26 cellular contexts compared by ENCODE assay signal in genomic region chr11:11956006-11956405, GRCh38. TPM values are rescaled to one million over a fixed set of nuclear protein-coding genes. Genes with fewer than 3 reads are reported as not detected.
A peak's percentile ranks its signal among the peaks of the same experiment; 100 is the strongest.
DNase-seq lines count a peak whose midpoint lies in the region; ATAC-seq, FAIRE-seq and TF ChIP-seq lines count a peak whose summit lies in the region.
"Had no signal": no experiment of that assay in that cellular context is flagged by ENCODE, and none has a peak within 500 bp of the region (broad histone marks: within the 10 kb centered on the region; RNA-seq: fewer than 3 reads in every experiment).

No MANE protein-coding gene starts in this region.

- FAIRE-seq in endothelial cell of umbilical vein (lab: Jason Lieb, UNC): no peak
- FAIRE-seq: A549, D721Med, GM12891, GM18507 had no signal

- no peak overlapping the region for H2AFZ ChIP-seq in endothelial cell of umbilical vein (ENCODE audit: low read depth, low read length)
- H2AFZ ChIP-seq: GM23338 had no signal

- peaks cover 8% of the 10 kb centered on the region for H3K4me1 ChIP-seq in endothelial cell of umbilical vein (ENCODE audit: control insufficient read depth, extremely low read depth, insufficient read depth, low read length)
- H3K4me1 ChIP-seq: A549, BE2C had no signal

- peak overlapping the region; percentile 12 for H3K27ac Mint-ChIP-seq in activated naive CD4-positive, alpha-beta T cell treated with anti-CD3 and anti-CD28 coated beads, Interleukin-2, amount 10 ng/mL, durations not matched to agents 7 days and 5 days
- no peak overlapping the region for H3K27ac Mint-ChIP-seq in activated naive CD4-positive, alpha-beta T cell treated with anti-CD3 and anti-CD28 coated beads for 36 hours
- peak overlapping the region; percentile 15; the same call in 1 of the 2 replicates for H3K27ac Mint-ChIP-seq in HFFc6
- peak overlapping the region; percentile 7 to 35 for H3K27ac Mint-ChIP-seq in T-cell
- H3K27ac Mint-ChIP-seq in chondrocyte (ENCODE audit: unreplicated experiment): no peak overlapping the region
- H3K27ac Mint-ChIP-seq: CD14-positive monocyte; CD4-positive, alpha-beta T cell; GM23338; H9 had no signal

- no peak for TF ChIP-seq POLR2A in endothelial cell of umbilical vein (IDR thresholded peaks at IDR 0.05; ENCODE audit: low read depth, low read length)

- peaks cover 5 to 6% of the 10 kb centered on the region in 2 experiments for H3K36me3 ChIP-seq in endothelial cell of umbilical vein (ENCODE audit: control insufficient read depth in 2 of 2, extremely low read depth in 1 of 2, insufficient read depth in 2 of 2, low read length in 2 of 2)

- CTCF ChIA-PET in activated naive CD4-positive, alpha-beta T cell treated with anti-CD3 and anti-CD28 coated beads, Interleukin-2, amount 10 ng/mL, durations not matched to agents 7 days and 5 days (lab: Charles Lee): interaction anchor here (0.9 to 1.9 kb wide), 2 partner anchors 9 to 88 kb away, joined by 3 to 4 read pairs; no protein-coding TSS in a partner anchor
- CTCF ChIA-PET in activated naive CD4-positive, alpha-beta T cell treated with anti-CD3 and anti-CD28 coated beads for 36 hours (lab: Charles Lee): interaction anchor here (0.5 to 0.9 kb wide), 5 partner anchors 11 to 330 kb away, joined by 3 to 4 read pairs (median 3); no protein-coding TSS in a partner anchor
- CTCF ChIA-PET in T-cell (lab: Charles Lee): interaction anchor here in 1 of 2 donors (0.5 to 0.9 kb wide), 3 partner anchors 9 to 56 kb away, joined by 3 to 8 read pairs (median 3); no protein-coding TSS in a partner anchor
- CTCF ChIA-PET in endothelial cell of umbilical vein (lab: Charles Lee): interaction anchor here (1.0 to 4.1 kb wide), 6 partner anchors 8 to 88 kb away, joined by 3 to 18 read pairs (median 4); no protein-coding TSS in a partner anchor

- no peak overlapping the region for H3K4me3 Mint-ChIP-seq in activated naive CD4-positive, alpha-beta T cell treated with anti-CD3 and anti-CD28 coated beads, Interleukin-2, amount 10 ng/mL, durations not matched to agents 7 days and 5 days
- H3K4me3 Mint-ChIP-seq in activated naive CD4-positive, alpha-beta T cell treated with anti-CD3 and anti-CD28 coated beads for 36 hours: no peak overlapping the region
- H3K4me3 Mint-ChIP-seq in HFFc6 (no peak overlapping the region), T-cell (no peak overlapping the region), chondrocyte (ENCODE audit: unreplicated experiment) (no peak overlapping the region)
- H3K4me3 Mint-ChIP-seq: CD14-positive monocyte; CD4-positive, alpha-beta T cell; CD8-positive, alpha-beta memory T cell; GM23338; H9 had no signal

- no peak overlapping the region for H3K9ac ChIP-seq in endothelial cell of umbilical vein (replicated peaks; ENCODE audit: extremely low read depth, insufficient read depth, low read length)
- H3K9ac ChIP-seq: BLaER1 treated with 17β-estradiol and CSF1 and Interleukin-3, amounts not matched to agents 10 nM and 100 nM had no signal

- H3K9me3 ChIP-seq in endothelial cell of umbilical vein (replicated peaks; ENCODE audit: control insufficient read depth, insufficient read depth, low read length): no peaks in the 10 kb centered on the region
- H3K9me3 ChIP-seq: A549; BE2C; BLaER1 treated with 17β-estradiol and CSF1 and Interleukin-3, amounts not matched to agents 10 nM and 100 nM had no signal

- H3K9me3 Mint-ChIP-seq in activated naive CD4-positive, alpha-beta T cell treated with anti-CD3 and anti-CD28 coated beads, Interleukin-2, amount 10 ng/mL, durations not matched to agents 7 days and 5 days: peaks cover 2% of the 10 kb centered on the region
- no peaks in the 10 kb centered on the region for H3K9me3 Mint-ChIP-seq in activated naive CD4-positive, alpha-beta T cell treated with anti-CD3 and anti-CD28 coated beads for 36 hours
- H3K9me3 Mint-ChIP-seq in HFFc6 (no peaks in the 10 kb centered on the region), T-cell (no peaks in the 10 kb centered on the region), chondrocyte (ENCODE audit: low read depth) (no peaks in the 10 kb centered on the region)
- H3K9me3 Mint-ChIP-seq: CD14-positive monocyte; CD4-positive, alpha-beta T cell; CD8-positive, alpha-beta memory T cell; GM23338; H9 had no signal

- no peak overlapping the region for H3K4me3 ChIP-seq in endothelial cell of umbilical vein (replicated peaks in 1 of 3; ENCODE audit: insufficient read depth in 1 of 3, low read depth in 1 of 3, low read length in 3 of 3)
- H3K4me3 ChIP-seq: A549; BLaER1 treated with 17β-estradiol and CSF1 and Interleukin-3, amounts not matched to agents 10 nM and 100 nM; GM23338 had no signal

- TF ChIP-seq CTCF in HFFc6 (IDR thresholded peaks at IDR 0.05): no peak
- no peak for TF ChIP-seq CTCF in endothelial cell of umbilical vein (IDR thresholded peaks at IDR 0.05; ENCODE audit: extremely low read depth in 1 of 2, insufficient read depth in 1 of 2, low read depth in 1 of 2, low read length in 2 of 2)
- no peak for TF ChIP-seq CTCF in chondrocyte (IDR thresholded peaks at IDR 0.05)

- DNase-seq in activated naive CD4-positive, alpha-beta T cell treated with anti-CD3 and anti-CD28 coated beads, Interleukin-2, amount 10 ng/mL, durations not matched to agents 7 days and 5 days: no peak
- no peak for DNase-seq in activated naive CD4-positive, alpha-beta T cell treated with anti-CD3 and anti-CD28 coated beads for 36 hours
- DNase-seq in HFFc6 (no peak), T-cell (no peak), endothelial cell of umbilical vein (ENCODE audit: low read depth, low spot score) (no peak), nucleus accumbens (lab: John Stamatoyannopoulos, UW) (no peak), chondrocyte (ENCODE audit: low spot score) (no peak)
- no peak for DNase-seq in activated CD8-positive, alpha-beta memory T cell treated with anti-CD3 and anti-CD28 coated beads, Interleukin-2, amount 50 U/mL, for 48 hours
- DNase-seq: 8988T; ACHN; AML-193; BE2C; CD4-positive, alpha-beta T cell; CD8-positive, alpha-beta memory T cell; DMS 273 treated with DMSO at 0.1 percent for 48 hours; DMS79; GF-D8; H9 had no signal

- no peak for ATAC-seq in T-cell (replicated peaks in 1 of 4)
- ATAC-seq: A549, GM23338, HCT116 had no signal

- peaks cover 25% of the 10 kb centered on the region for H3K4me1 Mint-ChIP-seq in activated naive CD4-positive, alpha-beta T cell treated with anti-CD3 and anti-CD28 coated beads, Interleukin-2, amount 10 ng/mL, durations not matched to agents 7 days and 5 days
- peaks cover 15% of the 10 kb centered on the region for H3K4me1 Mint-ChIP-seq in activated naive CD4-positive, alpha-beta T cell treated with anti-CD3 and anti-CD28 coated beads for 36 hours (ENCODE audit: low read depth)
- H3K4me1 Mint-ChIP-seq in HFFc6 (ENCODE audit: low read depth) (peaks cover 40% of the 10 kb centered on the region), T-cell (peaks cover 20 to 26% (median 25%) of the 10 kb centered on the region in 3 donors), chondrocyte (ENCODE audit: low read depth) (peaks cover 3% of the 10 kb centered on the region)

- POLR2A ChIA-PET in T-cell (lab: Charles Lee) (no interaction called here), endothelial cell of umbilical vein (lab: Charles Lee) (no interaction called here)

- H3K27me3 ChIP-seq in endothelial cell of umbilical vein (ENCODE audit: control insufficient read depth in 2 of 2, insufficient read depth in 2 of 2, low read length in 2 of 2): no peaks in the 10 kb centered on the region
- H3K27me3 ChIP-seq: BE2C; BLaER1 treated with 17β-estradiol and CSF1 and Interleukin-3, amounts not matched to agents 10 nM and 100 nM had no signal

- H3K27ac ChIP-seq in endothelial cell of umbilical vein (ENCODE audit: insufficient read depth, low read depth, low read length): no peak overlapping the region
- H3K27ac ChIP-seq: A549; BLaER1 treated with 17β-estradiol and CSF1 and Interleukin-3, amounts not matched to agents 10 nM and 100 nM had no signal

- H3K79me2 ChIP-seq in endothelial cell of umbilical vein (ENCODE audit: control insufficient read depth, insufficient read depth, low read length): no peaks in the 10 kb centered on the region

- no peak overlapping the region for H3K4me2 ChIP-seq in endothelial cell of umbilical vein (ENCODE audit: insufficient read depth, low read length)
- H3K4me2 ChIP-seq: A549; BLaER1 treated with 17β-estradiol and CSF1 and Interleukin-3, amounts not matched to agents 10 nM and 100 nM; GM23338 had no signal

- H3K36me3 Mint-ChIP-seq in activated naive CD4-positive, alpha-beta T cell treated with anti-CD3 and anti-CD28 coated beads, Interleukin-2, amount 10 ng/mL, durations not matched to agents 7 days and 5 days: peaks cover 60% of the 10 kb centered on the region
- H3K36me3 Mint-ChIP-seq in activated naive CD4-positive, alpha-beta T cell treated with anti-CD3 and anti-CD28 coated beads for 36 hours (ENCODE audit: low read depth): peaks cover 19% of the 10 kb centered on the region
- H3K36me3 Mint-ChIP-seq in HFFc6 (ENCODE audit: low read depth) (peaks cover 68% of the 10 kb centered on the region), T-cell (peaks cover 51% of the 10 kb centered on the region), chondrocyte (ENCODE audit: low read depth) (peaks cover 38% of the 10 kb centered on the region)

- H4K20me1 ChIP-seq in endothelial cell of umbilical vein (replicated peaks; ENCODE audit: control insufficient read depth, extremely low read depth, insufficient read depth, low read length): no peaks in the 10 kb centered on the region
- H4K20me1 ChIP-seq: BLaER1 treated with 17β-estradiol and CSF1 and Interleukin-3, amounts not matched to agents 10 nM and 100 nM had no signal

- H3K9me1 ChIP-seq in endothelial cell of umbilical vein (replicated peaks; ENCODE audit: control insufficient read depth, extremely low read depth, insufficient read depth, low read length): no peaks in the 10 kb centered on the region

- dilution Hi-C loops in endothelial cell of umbilical vein (cut with MboI; ENCODE audit: extremely low pct_ligation_motif_present, low sequenced_read_pairs): no loop called here

- TSS peak; percentile 68 for BruUV-seq in endothelial cell of umbilical vein (replicated peaks; lab: Mats Ljungman, UMichigan)

- intact Hi-C loops in activated naive CD4-positive, alpha-beta T cell treated with anti-CD3 and anti-CD28 coated beads for 36 hours (cut with micrococcal nuclease): no loop called here
- intact Hi-C loops in endothelial cell of umbilical vein (cut with micrococcal nuclease): no loop called here

- no peaks in the 10 kb centered on the region for H3K27me3 Mint-ChIP-seq in activated naive CD4-positive, alpha-beta T cell treated with anti-CD3 and anti-CD28 coated beads, Interleukin-2, amount 10 ng/mL, durations not matched to agents 7 days and 5 days
- no peaks in the 10 kb centered on the region for H3K27me3 Mint-ChIP-seq in activated naive CD4-positive, alpha-beta T cell treated with anti-CD3 and anti-CD28 coated beads for 36 hours (ENCODE audit: low read depth)
- H3K27me3 Mint-ChIP-seq in HFFc6 (ENCODE audit: insufficient read depth) (peaks cover 2% of the 10 kb centered on the region), T-cell (no peaks in the 10 kb centered on the region), chondrocyte (ENCODE audit: low read depth) (no peaks in the 10 kb centered on the region)
- H3K27me3 Mint-ChIP-seq: CD4-positive, alpha-beta T cell had no signal

RNA-seq across cellular contexts. Expression of gene DKK3, which starts 52.4 kb away (rescaled TPM):
- not detected for total RNA-seq in activated naive CD4-positive, alpha-beta T cell treated with anti-CD3 and anti-CD28 coated beads for 36 hours
- 100 to 1,000 TPM; 518 to 872 (median 646) TPM for total RNA-seq in HFFc6 (2021; fragmentation: NEBNext Ultra II Directional; extraction: Animal tissue kit (Norgen Biotek cat#: 25700))
- total RNA-seq in T-cell: 1 to 10 TPM; 1.5 to 8.1 (median 2.7) TPM
- 131 and 165 TPM in 2 replicates for total RNA-seq in endothelial cell of umbilical vein
- 335 and 365 TPM in 2 replicates for polyA plus RNA-seq in endothelial cell of umbilical vein
- 311 and 362 TPM in 2 replicates for polyA plus RNA-seq in endothelial cell of umbilical vein (2011; cell fraction: cytosol; rRNA removed)
- 162 and 176 TPM in 2 replicates for polyA plus RNA-seq in endothelial cell of umbilical vein (2011; cell fraction: nucleus; rRNA removed)
- 151 and 203 TPM in 2 replicates for polyA plus RNA-seq in endothelial cell of umbilical vein (2012)
- polyA minus RNA-seq in endothelial cell of umbilical vein: 287 and 327 TPM in 2 replicates
- not detected for polyA minus RNA-seq in endothelial cell of umbilical vein (2011; cell fraction: cytosol; rRNA and poly(A)+ RNA removed)
- 67.8 and 100 TPM in 2 replicates for polyA minus RNA-seq in endothelial cell of umbilical vein (2011; cell fraction: nucleus; rRNA and poly(A)+ RNA removed)
- 575 to 655 TPM (median 579 TPM) in 3 replicates for total RNA-seq in chondrocyte
- polyA plus RNA-seq: CD14-positive monocyte had no signal

Comparison
In these comparisons a context has a peak if more than half of its experiments do, and no peak if none do; other contexts are left out.
1. H3K27ac Mint-ChIP-seq: peak in activated naive CD4-positive, alpha-beta T cell treated with anti-CD3 and anti-CD28 coated beads, Interleukin-2, amount 10 ng/mL, durations not matched to agents 7 days and 5 days (single experiment), HFFc6 (single experiment) and T-cell (2 of 2); none in activated naive CD4-positive, alpha-beta T cell treated with anti-CD3 and anti-CD28 coated beads for 36 hours (single experiment) and chondrocyte (single experiment).
2. RNA of gene DKK3, which starts 52.4 kb away (total RNA-seq): 518 to 872 TPM in HFFc6, 575 to 655 TPM in chondrocyte and 131 to 165 TPM in endothelial cell of umbilical vein; 1.5 to 8.1 TPM in T-cell and not detected in activated naive CD4-positive, alpha-beta T cell treated with anti-CD3 and anti-CD28 coated beads for 36 hours; every median in the first group is over 10 times any median in the second.